7 cellular contexts compared by ENCODE assay signal in the genomic region with DNA sequence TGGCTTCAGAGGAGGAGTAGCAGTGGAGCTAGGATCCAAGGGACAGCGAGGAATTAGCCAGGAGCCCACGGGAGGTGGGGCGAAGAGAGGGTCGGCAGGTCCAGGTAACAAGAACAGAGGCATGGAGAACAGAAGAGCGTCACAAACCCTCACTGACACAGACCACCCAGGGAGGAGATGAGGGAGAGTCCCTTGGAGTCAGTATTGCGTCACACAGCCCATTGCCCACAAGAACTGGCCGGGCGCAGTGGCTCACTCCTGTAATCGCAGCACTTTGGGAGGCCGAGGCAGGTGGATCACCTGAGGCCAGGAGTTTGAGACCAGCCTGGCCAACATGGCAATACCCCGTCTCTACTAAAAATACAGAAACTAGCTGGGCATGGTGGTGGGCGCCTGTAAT. TPM values are rescaled to one million over a fixed set of nuclear protein-coding genes. Genes with fewer than 3 reads are reported as not detected.
DNase-seq lines count a peak whose midpoint lies in the region; ATAC-seq and TF ChIP-seq lines count a peak whose summit lies in the region.
"Not testable (repeated sequence)": the region's sequence is repeated elsewhere in the genome, so short reads cannot be mapped to it uniquely, and the experiment has no call there.

No MANE protein-coding gene starts in this region.

- H4K20me1 ChIP-seq in BLaER1: peaks cover 79% of the 10 kb centered on the region

- not testable (repeated sequence) for H3K27me3 Mint-ChIP-seq in activated CD8-positive, alpha-beta T cell treated with anti-CD3 and anti-CD28 coated beads for 36 hours; activated naive CD4-positive, alpha-beta T cell treated with anti-CD3 and anti-CD28 coated beads, Interleukin-2, amount 50 U/mL, for 24 hours; central memory CD8-positive, alpha-beta T cell; neural crest cell (ENCODE audit: low read depth)

- H3K4me3 Mint-ChIP-seq in activated CD8-positive, alpha-beta T cell treated with anti-CD3 and anti-CD28 coated beads for 36 hours; activated naive CD4-positive, alpha-beta T cell treated with anti-CD3 and anti-CD28 coated beads, Interleukin-2, amount 50 U/mL, for 24 hours; central memory CD8-positive, alpha-beta T cell; neural crest cell: not testable (repeated sequence)

- not testable (repeated sequence) for H3K9me3 Mint-ChIP-seq in activated CD8-positive, alpha-beta T cell treated with anti-CD3 and anti-CD28 coated beads for 36 hours; activated naive CD4-positive, alpha-beta T cell treated with anti-CD3 and anti-CD28 coated beads, Interleukin-2, amount 50 U/mL, for 24 hours; central memory CD8-positive, alpha-beta T cell; neural crest cell

- 0 out of 2 replicates have a peak overlapping the region, but pooled peaks have one; percentile 26 for H3K27ac ChIP-seq in BLaER1
- 0 out of 2 replicates have a peak overlapping the region, but pooled peaks have one; percentile 6 for H3K27ac ChIP-seq in HUES6 (ENCODE audit: low read depth, low read length)

- peaks cover 45% of the 10 kb centered on the region for H3K36me3 Mint-ChIP-seq in activated CD8-positive, alpha-beta T cell treated with anti-CD3 and anti-CD28 coated beads for 36 hours (ENCODE audit: low read depth)
- H3K36me3 Mint-ChIP-seq in activated naive CD4-positive, alpha-beta T cell treated with anti-CD3 and anti-CD28 coated beads, Interleukin-2, amount 50 U/mL, for 24 hours: not testable (repeated sequence)
- peaks cover 48% of the 10 kb centered on the region for H3K36me3 Mint-ChIP-seq in central memory CD8-positive, alpha-beta T cell (ENCODE audit: insufficient read depth)
- peaks cover 21% of the 10 kb centered on the region for H3K36me3 Mint-ChIP-seq in neural crest cell (ENCODE audit: low read depth)

- H3K9me3 ChIP-seq in BLaER1; HUES6 (ENCODE audit: control insufficient read depth, insufficient read depth, low read depth, low read length): not testable (repeated sequence)

- H3K4me1 ChIP-seq in BLaER1: peaks cover 48% of the 10 kb centered on the region
- H3K4me1 ChIP-seq in HUES6 (ENCODE audit: control insufficient read depth, insufficient read depth, low read length): peaks cover 12% of the 10 kb centered on the region; the same call in 1 of the 2 replicates

- not testable (repeated sequence) for H3K4me2 ChIP-seq in BLaER1

- CTCF ChIA-PET in activated CD8-positive, alpha-beta T cell treated with anti-CD3 and anti-CD28 coated beads for 36 hours (lab: Charles Lee): interaction anchor here (3.1 kb wide), 1 partner anchor 53 kb away, joined by 17 read pairs; no protein-coding TSS in a partner anchor

- not testable (repeated sequence) for H3K4me3 ChIP-seq in BLaER1; HUES6 (ENCODE audit: low read depth, low read length)

- intact Hi-C loops in activated CD8-positive, alpha-beta T cell treated with anti-CD3 and anti-CD28 coated beads for 36 hours (cut with micrococcal nuclease); Right ventricle myocardium inferior (cut with DNase I): not testable (repeated sequence)

- ATAC-seq in activated CD8-positive, alpha-beta T cell treated with anti-CD3 and anti-CD28 coated beads for 36 hours; central memory CD8-positive, alpha-beta T cell (replicated peaks; ENCODE audit: extremely low read depth, poor library complexity, severe bottlenecking); Right ventricle myocardium inferior: not testable (repeated sequence)

- H3K4me1 Mint-ChIP-seq in activated CD8-positive, alpha-beta T cell treated with anti-CD3 and anti-CD28 coated beads for 36 hours (ENCODE audit: low read depth); activated naive CD4-positive, alpha-beta T cell treated with anti-CD3 and anti-CD28 coated beads, Interleukin-2, amount 50 U/mL, for 24 hours; central memory CD8-positive, alpha-beta T cell; neural crest cell: not testable (repeated sequence)

- TF ChIP-seq CTCF in activated CD8-positive, alpha-beta T cell treated with anti-CD3 and anti-CD28 coated beads for 36 hours (IDR thresholded peaks at IDR 0.05); neural crest cell (conservative IDR thresholded peaks at IDR 0.05): not testable (repeated sequence)

- not testable (repeated sequence) for H3K9ac ChIP-seq in BLaER1; HUES6 (ENCODE audit: low read length)

- H3K27ac Mint-ChIP-seq in activated CD8-positive, alpha-beta T cell treated with anti-CD3 and anti-CD28 coated beads for 36 hours: peak overlapping the region; percentile 53
- H3K27ac Mint-ChIP-seq in activated naive CD4-positive, alpha-beta T cell treated with anti-CD3 and anti-CD28 coated beads, Interleukin-2, amount 50 U/mL, for 24 hours: peak overlapping the region; percentile 8
- peak overlapping the region; percentile 47 for H3K27ac Mint-ChIP-seq in central memory CD8-positive, alpha-beta T cell (ENCODE audit: low read depth)
- H3K27ac Mint-ChIP-seq in neural crest cell (ENCODE audit: unreplicated experiment): peak overlapping the region; percentile 2

- DNase-seq in activated CD8-positive, alpha-beta T cell treated with anti-CD3 and anti-CD28 coated beads for 36 hours; central memory CD8-positive, alpha-beta T cell (ENCODE audit: low spot score in 2 of 2); neural crest cell (ENCODE audit: low read depth, low spot score): not testable (repeated sequence)
- DNase-seq in Right ventricle myocardium inferior (ENCODE audit: missing footprints): peak; percentile 26

- POLR2A ChIA-PET in activated CD8-positive, alpha-beta T cell treated with anti-CD3 and anti-CD28 coated beads for 36 hours (lab: Charles Lee): interaction anchor here (0.7 to 1.5 kb wide), 3 partner anchors 30 to 78 kb away, joined by 3 read pairs; a partner anchor contains a TSS

- not testable (repeated sequence) for H3K27me3 ChIP-seq in BLaER1; HUES6 (ENCODE audit: control insufficient read depth, insufficient read depth, low read length)

- H3K36me3 ChIP-seq in BLaER1 (peaks cover 99% of the 10 kb centered on the region), HUES6 (ENCODE audit: control insufficient read depth, insufficient read depth, low read length) (peaks cover 93% of the 10 kb centered on the region)

RNA-seq across cellular contexts. Expression of a gene that starts 15.6 kb away (rescaled TPM):
- 10 to 100 TPM; 72.6 to 75.7 TPM for total RNA-seq in activated CD8-positive, alpha-beta T cell treated with anti-CD3 and anti-CD28 coated beads for 36 hours
- total RNA-seq in Right ventricle myocardium inferior: 48.7 TPM
- total RNA-seq in neural crest cell: 151 and 154 TPM in 2 replicates

Comparison
In these comparisons a context has a peak if more than half of its experiments do, and no peak if none do; other contexts are left out.
1. H3K27ac Mint-ChIP-seq: peak in every context shown above with its lines; median percentile 53 in activated CD8-positive, alpha-beta T cell treated with anti-CD3 and anti-CD28 coated beads for 36 hours; 47 in central memory CD8-positive, alpha-beta T cell; 8 in activated naive CD4-positive, alpha-beta T cell treated with anti-CD3 and anti-CD28 coated beads, Interleukin-2, amount 50 U/mL, for 24 hours; 2 in neural crest cell.